Comparison of ENCODE assay signal across 1 cellular context in genomic region chr2:105337122-105338019, GRCh38.
TF ChIP-seq lines count a peak whose summit lies in the region.

C2orf49 (plus strand) TSS chr2:105337540; CDS start chr2:105337588, 48 bp downstream.

TF ChIP-seq in K562, 482 proteins besides CTCF, POLR2A, EP300 and RAD21 (continued from another document and continues in another):
- TF ChIP-seq TAF1 (IDR thresholded peaks at IDR 0.05; ENCODE audit: control insufficient read depth, extremely low read depth, insufficient read depth, low read length, severe bottlenecking) = peak; percentile 65
- peak; percentile 92 to 97 for TF ChIP-seq MNT (conservative IDR thresholded peaks at IDR 0.05)
- TF ChIP-seq HNRNPLL (IDR thresholded peaks at IDR 0.05; ENCODE audit: low read depth, low read length, poor library complexity, severe bottlenecking) = peak; percentile 63
- no peak for TF ChIP-seq SMAD1 (IDR thresholded peaks at IDR 0.05; ENCODE audit: low read depth, low read length, partially characterized antibody)
- peak; percentile 84 for TF ChIP-seq MTA2 (IDR thresholded peaks at IDR 0.05; ENCODE audit: low read depth)
- no peak for TF ChIP-seq NONO (IDR thresholded peaks at IDR 0.05; ENCODE audit: low read depth in 2 of 2, low read length in 1 of 2)
- TF ChIP-seq ZBTB9 (CRISPR knock-in tag; IDR thresholded peaks at IDR 0.05) = peak; percentile 79; the same call in 1 of the 2 replicates
- TF ChIP-seq TGIF2 (CRISPR knock-in tag; IDR thresholded peaks at IDR 0.05) = no peak
- TF ChIP-seq CCNT2 (IDR thresholded peaks at IDR 0.05; ENCODE audit: borderline replicate concordance, extremely low read depth, insufficient read length, low read depth, low read length) = peak; percentile 12
- peak; percentile 48 for TF ChIP-seq MXD1 (CRISPR knock-in tag; IDR thresholded peaks at IDR 0.05; ENCODE audit: borderline replicate concordance, poor library complexity, severe bottlenecking)
- no peak for TF ChIP-seq ZBTB8A (IDR thresholded peaks at IDR 0.05; ENCODE audit: partially characterized antibody)
- no peak for TF ChIP-seq FOXP4 (CRISPR knock-in tag; IDR thresholded peaks at IDR 0.05; ENCODE audit: borderline replicate concordance)
- 0 out of 4 replicates have a peak, but pooled peaks of 1 of the 2 experiments have one; percentile 70 for TF ChIP-seq MLX (CRISPR knock-in tag; conservative IDR thresholded peaks at IDR 0.05)
- no peak for TF ChIP-seq ESRRB (CRISPR knock-in tag; IDR thresholded peaks at IDR 0.05; ENCODE audit: borderline replicate concordance)
- no peak for TF ChIP-seq FOXO4 (CRISPR knock-in tag; IDR thresholded peaks at IDR 0.05)
- no peak for TF ChIP-seq USF2 (CRISPR knock-in tag; IDR thresholded peaks at IDR 0.05)
- peak; percentile 85 for TF ChIP-seq RBFOX2 (IDR thresholded peaks at IDR 0.05; ENCODE audit: low read depth, low read length)
- no peak; the same call in 1 of the 2 replicates for TF ChIP-seq RREB1 (CRISPR knock-in tag; IDR thresholded peaks at IDR 0.05)
- no peak for TF ChIP-seq NFIX (CRISPR knock-in tag; IDR thresholded peaks at IDR 0.05; ENCODE audit: low read depth)
- TF ChIP-seq PYGO2 (tag; IDR thresholded peaks at IDR 0.05) = 0 out of 2 replicates have a peak, but pooled peaks have one; percentile 20
- no peak for TF ChIP-seq ZNF740 (CRISPR knock-in tag; IDR thresholded peaks at IDR 0.05)
- TF ChIP-seq ZNF740 (tag; IDR thresholded peaks at IDR 0.05) = no peak
- no peak for TF ChIP-seq PATZ1 (CRISPR knock-in tag; IDR thresholded peaks at IDR 0.05; ENCODE audit: borderline replicate concordance)
- no peak for TF ChIP-seq HMG20A (CRISPR knock-in tag; conservative IDR thresholded peaks at IDR 0.05)
- TF ChIP-seq NR1H2 (CRISPR knock-in tag; IDR thresholded peaks at IDR 0.05) = no peak
- peak; percentile 83 for TF ChIP-seq NR2F6 (CRISPR knock-in tag; IDR thresholded peaks at IDR 0.05)
- peak; percentile 54; the same call in 1 of the 2 replicates for TF ChIP-seq DMBX1 (CRISPR knock-in tag; IDR thresholded peaks at IDR 0.05; ENCODE audit: borderline replicate concordance)
- TF ChIP-seq TBL1XR1 (IDR thresholded peaks at IDR 0.05; ENCODE audit: low read length in 2 of 2) = peak; percentile 31 to 85; a peak in 2 of 4 replicates
- peak; percentile 45; the same call in 1 of the 2 replicates for TF ChIP-seq ZNF592 (IDR thresholded peaks at IDR 0.05)
- TF ChIP-seq ELF1 (tag; IDR thresholded peaks at IDR 0.05) = peak; percentile 24; the same call in 1 of the 2 replicates
- no peak for TF ChIP-seq ZNF589 (CRISPR knock-in tag; IDR thresholded peaks at IDR 0.05; ENCODE audit: low read depth)
